Comparison of ENCODE assay signal across 8 cellular contexts in the genomic region with DNA sequence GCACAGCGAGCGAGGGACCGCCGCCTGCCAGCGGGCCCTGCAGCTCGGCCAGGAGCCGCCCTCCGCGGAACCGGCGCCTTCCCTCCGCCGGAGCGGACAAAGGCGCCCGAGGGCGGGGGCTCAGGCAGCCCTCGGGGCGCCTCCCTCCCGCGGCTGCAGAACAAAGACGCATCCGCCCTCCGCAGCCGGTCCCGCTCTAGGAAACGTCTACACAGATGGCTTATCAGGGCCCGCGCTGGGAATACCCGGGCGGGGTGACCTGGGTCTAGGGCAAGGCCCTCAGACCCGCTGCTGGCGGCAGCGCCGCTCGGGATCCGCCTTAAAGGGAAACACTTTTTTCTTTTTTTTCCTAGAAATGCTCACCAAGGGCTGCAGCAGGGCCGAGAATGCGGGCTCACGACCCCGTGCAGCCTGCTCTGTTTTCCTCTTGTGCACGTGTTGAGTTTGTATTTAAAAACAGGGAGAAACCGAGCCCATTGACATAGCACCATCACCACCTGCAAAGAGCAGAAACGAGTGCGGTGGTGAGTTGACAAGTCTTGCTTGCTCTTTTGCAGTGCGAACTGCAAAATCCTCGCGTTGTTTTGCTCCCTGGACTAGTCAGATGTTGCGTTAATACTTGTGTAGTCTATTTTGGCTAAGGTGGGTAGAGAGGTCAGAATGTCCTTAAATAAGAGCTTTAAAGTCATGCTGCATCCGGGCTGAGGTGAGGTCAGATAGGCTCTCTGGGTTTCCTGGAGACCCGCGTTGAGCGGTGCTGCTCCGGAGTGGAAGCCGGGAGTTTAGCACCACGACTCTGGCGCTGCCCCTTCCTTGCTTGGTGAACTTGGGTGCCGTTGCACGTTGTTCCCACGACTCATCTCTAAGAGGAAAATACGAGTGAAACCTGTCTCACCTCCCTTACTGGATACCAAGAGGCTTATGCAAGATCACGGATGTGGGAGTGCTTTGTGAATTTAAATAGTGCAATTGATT. TPM values are rescaled to one million over a fixed set of nuclear protein-coding genes. Genes with fewer than 3 reads are reported as not detected.
DNase-seq lines count a peak whose midpoint lies in the region; ATAC-seq and TF ChIP-seq lines count a peak whose summit lies in the region.

No MANE protein-coding gene starts in this region.

- peak; percentile 78 for DNase-seq in GM03348 (ENCODE audit: low spot score)
- peak; percentile 44 to 81 for DNase-seq in HAP-1 (ENCODE audit: low spot score in 2 of 2)
- DNase-seq in M059J (ENCODE audit: low read depth) = peak; percentile 30
- peak; percentile 42 to 62 (median 52) for DNase-seq in T-helper 1 cell
- DNase-seq in astrocyte of the cerebellum (ENCODE audit: low read depth) = no peak
- peak; percentile 62 to 79 for DNase-seq in hippocampal formation (lab: John Stamatoyannopoulos, UW)
- DNase-seq in sciatic nerve (ENCODE audit: low spot score) = peak; percentile 80
- DNase-seq in OCI-M2 (lab: John Stamatoyannopoulos, UW; ENCODE audit: unreplicated experiment) = no peak

- H3K27me3 ChIP-seq in HAP-1 (ENCODE audit: low read depth) = no peaks in the 10 kb centered on the region

- no peaks in the 10 kb centered on the region for H3K9me3 ChIP-seq in HAP-1

- peak; percentile 12 for ATAC-seq in sciatic nerve

- no peak for TF ChIP-seq CTCF in astrocyte of the cerebellum (IDR thresholded peaks at IDR 0.05; ENCODE audit: low read depth, low read length, missing control alignments)

- H3K4me1 ChIP-seq in HAP-1 = peaks cover 5% of the 10 kb centered on the region

- no peaks in the 10 kb centered on the region for H3K36me3 ChIP-seq in HAP-1 (replicated peaks)

- in situ Hi-C loops in HAP-1 (cut with MboI; ENCODE audit: low sequenced_read_pairs) (no loop called here), astrocyte of the cerebellum (cut with HindIII; ENCODE audit: low sequenced_read_pairs) (no loop called here)

- intact Hi-C loops in sciatic nerve (cut with DNase I) = no loop called here

- H3K4me3 ChIP-seq in HAP-1 (peak overlapping the region; percentile 43), astrocyte of the cerebellum (ENCODE audit: low read depth, low read length) (peak overlapping the region; percentile 54)

RNA-seq across cellular contexts. Expression of a gene that starts 1.1 kb away (rescaled TPM):
- total RNA-seq in M059J (2014; rRNA removed; shearing (Covaris generic)) = 1.9 and 7.2 TPM in 2 replicates
- total RNA-seq in sciatic nerve = 69.9 TPM

RNA-seq across cellular contexts. Expression of a gene that starts 41.7 kb away (rescaled TPM):
- 0.27 and 0.30 TPM in 2 replicates for total RNA-seq in M059J (2014; rRNA removed; shearing (Covaris generic))
- 4.3 TPM for total RNA-seq in sciatic nerve

Comparison
In these comparisons a context has a peak if more than half of its experiments do, and no peak if none do; other contexts are left out.
1. DNase-seq: peak in GM03348 (single experiment), HAP-1 (2 of 2), M059J (single experiment), T-helper 1 cell (5 of 5), hippocampal formation (2 of 2) and sciatic nerve (single experiment); none in astrocyte of the cerebellum (single experiment) and OCI-M2 (single experiment).